In the genomic region with DNA sequence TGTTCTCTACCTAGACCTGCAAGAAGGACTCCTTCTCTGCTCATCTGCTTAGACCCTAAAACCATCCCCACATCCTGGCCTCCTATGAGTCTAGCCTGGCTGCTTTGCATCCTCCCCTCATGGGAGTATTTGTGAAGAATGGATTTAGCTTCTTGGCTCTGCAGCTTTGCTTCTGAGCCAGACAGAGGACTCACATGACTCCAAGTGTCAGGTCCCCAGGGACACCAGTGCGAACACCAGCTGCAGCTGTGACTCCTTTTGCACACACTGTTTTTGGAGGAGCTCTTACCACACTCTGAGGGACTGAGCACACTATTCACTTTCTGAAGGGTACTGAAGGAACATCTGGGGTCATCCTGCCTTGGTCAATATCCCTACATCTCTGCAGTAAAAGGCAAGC, we compare ENCODE assay signal across 9 cellular contexts.
DNase-seq lines count a peak whose midpoint lies in the region; ATAC-seq lines count a peak whose summit lies in the region.
"Had no signal": no experiment of that assay in that cellular context is flagged by ENCODE, and none has a peak within 500 bp of the region (broad histone marks: within the 10 kb centered on the region; RNA-seq: fewer than 3 reads in every experiment).

No MANE protein-coding gene starts in this region.

- no peaks in the 10 kb centered on the region for H3K27me3 ChIP-seq in layer of hippocampus (ENCODE audit: control insufficient read depth, insufficient read depth, low read length)

- in situ Hi-C loops in G401 (cut with HindIII; ENCODE audit: low sequenced_read_pairs): no loop called here

- H3K27ac ChIP-seq in layer of hippocampus (ENCODE audit: low read depth, low read length): peak overlapping the region; percentile 42

- ATAC-seq in GM18873 (IDR thresholded peaks at IDR 0.05; ENCODE audit: low FRiP score, unreplicated experiment) (peak; percentile 83), HG02840 (IDR thresholded peaks at IDR 0.05; ENCODE audit: low FRiP score, unreplicated experiment) (peak; percentile 76)
- ATAC-seq: Panc1 had no signal

- DNase-seq in NCI-H524 treated with DMSO at 0.1 percent for 48 hours (lab: John Stamatoyannopoulos, UW) (peak; percentile 28), G401 (ENCODE audit: low spot score) (no peak), GDM1 (lab: John Stamatoyannopoulos, UW) (no peak), SHP77 treated with DMSO at 0.1 percent for 48 hours (lab: John Stamatoyannopoulos, UW) (no peak)
- no peak for DNase-seq in effector CD8-positive, alpha-beta T cell (lab: John Stamatoyannopoulos, UW)
